Comparison of ENCODE assay signal across 25 cellular contexts in genomic region chr13:21884965-21885567, GRCh38.
DNase-seq lines count a peak whose midpoint lies in the region; ATAC-seq and TF ChIP-seq lines count a peak whose summit lies in the region.
"Had no signal": no experiment of that assay in that cellular context is flagged by ENCODE, and none has a peak within 500 bp of the region (broad histone marks: within the 10 kb centered on the region; RNA-seq: fewer than 3 reads in every experiment).

No MANE protein-coding gene starts in this region.

- no peak overlapping the region for H3K56ac ChIP-seq in IMR-90 (ENCODE audit: extremely low read depth, insufficient read depth, low read length)

- peak overlapping the region; percentile 77; the same call in 1 of the 2 replicates for H3K27ac ChIP-seq in IMR-90 (ENCODE audit: insufficient read depth, low read length)
- H3K27ac ChIP-seq: brain microvascular endothelial cell, dorsolateral prefrontal cortex, neural progenitor cell, parathyroid adenoma, right atrium auricular region, SJCRH30 had no signal

- no peak overlapping the region for H3K9ac ChIP-seq in IMR-90 (ENCODE audit: low read depth, low read length)
- H3K9ac ChIP-seq: neural progenitor cell, parathyroid adenoma had no signal

- no peak for TF ChIP-seq POLR2A in IMR-90 (IDR thresholded peaks at IDR 0.05; ENCODE audit: low read depth, low read length)
- TF ChIP-seq POLR2A in erythroblast (IDR thresholded peaks at IDR 0.05; ENCODE audit: low read length), result no peak

- H3K14ac ChIP-seq in IMR-90 (replicated peaks; ENCODE audit: low read depth, low read length), result 0 out of 2 replicates have a peak overlapping the region, but pooled peaks have one; percentile 42

- no peaks in the 10 kb centered on the region for H3K9me3 ChIP-seq in IMR-90 (ENCODE audit: control insufficient read depth, insufficient read depth, low read length)
- H3K9me3 ChIP-seq: right atrium auricular region, SJCRH30 had no signal

- peak overlapping the region; percentile 50 for H2BK20ac ChIP-seq in IMR-90 (ENCODE audit: low read depth, low read length)

- TF ChIP-seq RAD21 in IMR-90 (IDR thresholded peaks at IDR 0.05; ENCODE audit: low read length), result no peak

- H3K9me3 Mint-ChIP-seq in activated B cell treated with CpG ODN at 0.5 μM for 24 hours, result no peaks in the 10 kb centered on the region
- H3K9me3 Mint-ChIP-seq: neural progenitor cell had no signal

- POLR2A ChIA-PET in IMR-90 (lab: Charles Lee; ENCODE audit: unreplicated experiment), result no interaction called here
- POLR2A ChIA-PET in activated B cell treated with CpG ODN at 0.5 μM for 24 hours (lab: Charles Lee), result no interaction called here

- peaks cover 2% of the 10 kb centered on the region; the same call in 1 of the 2 replicates for H3K27me3 ChIP-seq in IMR-90 (ENCODE audit: control insufficient read depth, insufficient read depth, low read length)
- H3K27me3 ChIP-seq: brain microvascular endothelial cell, neural progenitor cell, right atrium auricular region had no signal

- H3K18ac ChIP-seq in IMR-90 (ENCODE audit: low read depth, low read length), result peak overlapping the region; percentile 45; the same call in 1 of the 2 replicates

- ATAC-seq in IMR-90 (ENCODE audit: low read depth), result no peak
- ATAC-seq in activated B cell treated with CpG ODN at 0.5 μM for 24 hours (ENCODE audit: low read depth), result peak; percentile 50
- no peak for ATAC-seq in GM21723 (IDR thresholded peaks at IDR 0.05; ENCODE audit: unreplicated experiment)
- no peak for ATAC-seq in GM19397 (IDR thresholded peaks at IDR 0.05; ENCODE audit: unreplicated experiment)

- peaks cover 2% of the 10 kb centered on the region for H3K27me3 Mint-ChIP-seq in activated B cell treated with CpG ODN at 0.5 μM for 24 hours

- H3K36me3 ChIP-seq in IMR-90 (ENCODE audit: control insufficient read depth, insufficient read depth, low read length), result no peaks in the 10 kb centered on the region
- H3K36me3 ChIP-seq: brain microvascular endothelial cell, neural progenitor cell, right atrium auricular region, SJCRH30 had no signal

- dilution Hi-C loops in IMR-90 (cut with HindIII; ENCODE audit: low sequenced_read_pairs, unreplicated experiment), result no loop called here

- H4K5ac ChIP-seq in IMR-90 (ENCODE audit: low read depth, low read length), result peak overlapping the region; percentile 46

- peak overlapping the region; percentile 24 to 41; a peak in 3 of 4 replicates for H4K8ac ChIP-seq in IMR-90 (ENCODE audit: low read depth in 2 of 2, low read length in 2 of 2)

- H2AK5ac ChIP-seq in IMR-90 (ENCODE audit: low read depth, low read length), result no peak overlapping the region

- peak overlapping the region; percentile 29 for H4K91ac ChIP-seq in IMR-90 (ENCODE audit: insufficient read depth, low read depth, low read length)

- BruUV-seq in IMR-90 (replicated peaks; lab: Mats Ljungman, UMichigan), result no TSS peak

- H3K4me3 ChIP-seq in IMR-90 (ENCODE audit: insufficient read depth, low read depth, low read length), result no peak overlapping the region
- H3K4me3 ChIP-seq: dorsolateral prefrontal cortex, neural progenitor cell, right atrium auricular region, SJCRH30, smooth muscle cell had no signal

- H3K79me1 ChIP-seq in IMR-90 (ENCODE audit: low read depth in 1 of 2, low read length in 2 of 2), result no peaks in the 10 kb centered on the region

- peak; percentile 44 for DNase-seq in NCI-H510A treated with DMSO at 0.1 percent for 48 hours (lab: John Stamatoyannopoulos, UW)
- DNase-seq in NCI-H510A (lab: John Stamatoyannopoulos, UW), result no peak
- peak; percentile 80 for DNase-seq in DMS153 treated with DMSO at 0.1 percent for 48 hours (lab: John Stamatoyannopoulos, UW; ENCODE audit: unreplicated experiment)
- DNase-seq in IMR-90, result no peak
- no peak for DNase-seq in activated B cell treated with CpG ODN at 0.5 μM for 24 hours
- DNase-seq in erythroblast (lab: John Stamatoyannopoulos, UW), result no peak
- DNase-seq: activated CD4-positive, alpha-beta T cell treated with anti-CD3 and anti-CD28 coated beads, Interleukin-2, amount 50 U/mL, for 1 hour; activated CD4-positive, CD25-positive, alpha-beta regulatory T cell; activated naive CD4-positive, alpha-beta T cell treated with Interleukin-2 at 50 U/mL for 16 hours; amygdala; brain microvascular endothelial cell; CD4-positive, alpha-beta memory T cell; dorsolateral prefrontal cortex; HFFc6; NCI-H1930; NCI-H2227 treated with DMSO at 0.1 percent for 48 hours; RPMI8226; SJCRH30; stimulated activated naive CD4-positive, alpha-beta T cell treated with Interleukin-2 at 50 U/mL for 16 hours had no signal

- no peak overlapping the region for H2AFZ ChIP-seq in IMR-90 (replicated peaks; ENCODE audit: low read length, poor library complexity)
- H2AFZ ChIP-seq: neural progenitor cell, parathyroid adenoma had no signal

- H4K20me1 ChIP-seq in IMR-90 (ENCODE audit: insufficient read depth, low read length), result no peaks in the 10 kb centered on the region

- intact Hi-C loops in IMR-90 (cut with micrococcal nuclease), result no loop called here
- intact Hi-C loops in activated B cell treated with CpG ODN at 0.5 μM for 24 hours (cut with micrococcal nuclease), result no loop called here

- H3K9me1 ChIP-seq in IMR-90 (ENCODE audit: insufficient read depth, low read length), result no peaks in the 10 kb centered on the region

- H3K4ac ChIP-seq in IMR-90 (ENCODE audit: low read depth, low read length), result peak overlapping the region; percentile 48

- TF ChIP-seq CTCF in IMR-90 (conservative IDR thresholded peaks at IDR 0.05; ENCODE audit: low read depth, low read length) (no peak), activated B cell treated with CpG ODN at 0.5 μM for 24 hours (IDR thresholded peaks at IDR 0.05) (no peak)

- CTCF ChIA-PET in IMR-90 (lab: Yijun Ruan, JAX) (interaction anchor here (0.7 to 1.4 kb wide), 2 partner anchors 20 to 213 kb away, joined by 3 read pairs; no protein-coding TSS in a partner anchor), activated B cell treated with CpG ODN at 0.5 μM for 24 hours (lab: Charles Lee) (interaction anchor here (1.0 kb wide), 1 partner anchor 36 kb away, joined by 3 read pairs; no protein-coding TSS in a partner anchor)

- H2BK120ac ChIP-seq in IMR-90 (ENCODE audit: low read depth, low read length), result peak overlapping the region; percentile 59

- H2BK5ac ChIP-seq in IMR-90 (ENCODE audit: low read depth, low read length, poor library complexity, severe bottlenecking), result no peak overlapping the region

- in situ Hi-C loops in IMR-90 (cut with MboI; ENCODE audit: low sequenced_read_pairs), result no loop called here

- no peak overlapping the region for H2BK15ac ChIP-seq in IMR-90 (ENCODE audit: low read depth, low read length)

- peaks cover 6% of the 10 kb centered on the region; the same call in 1 of the 2 replicates for H3K4me1 ChIP-seq in IMR-90 (ENCODE audit: control insufficient read depth, insufficient read depth, low read length)
- H3K4me1 ChIP-seq: neural progenitor cell, parathyroid adenoma, right atrium auricular region, SJCRH30 had no signal

- no peaks in the 10 kb centered on the region for H3K36me3 Mint-ChIP-seq in activated B cell treated with CpG ODN at 0.5 μM for 24 hours (ENCODE audit: low read depth)
- H3K36me3 Mint-ChIP-seq: neural progenitor cell had no signal

- no peak overlapping the region for H3K23ac ChIP-seq in IMR-90 (ENCODE audit: low read depth, low read length)

- no peak overlapping the region for H3K4me2 ChIP-seq in IMR-90 (ENCODE audit: low read depth, low read length)
- H3K4me2 ChIP-seq: neural progenitor cell, smooth muscle cell had no signal

- no peak overlapping the region for H3K27ac Mint-ChIP-seq in activated B cell treated with CpG ODN at 0.5 μM for 24 hours
- H3K27ac Mint-ChIP-seq: HFFc6, neural progenitor cell had no signal

- H2AK9ac ChIP-seq in IMR-90 (replicated peaks; ENCODE audit: low read depth, low read length, poor library complexity), result no peak overlapping the region

- peaks cover 8% of the 10 kb centered on the region for H3K4me1 Mint-ChIP-seq in activated B cell treated with CpG ODN at 0.5 μM for 24 hours

- WGBS in IMR-90 (ENCODE audit: extremely low coverage in 2 of 2, insufficient read length in 1 of 2), 2 experiments, result 75% methylated on average over 1 of the region's 9 CpGs; no CpG with 5 or more reads in 1 of the 2 experiments

- peak overlapping the region; percentile 26 for H3K4me3 Mint-ChIP-seq in activated B cell treated with CpG ODN at 0.5 μM for 24 hours
- H3K4me3 Mint-ChIP-seq: HFFc6, neural progenitor cell had no signal

TF ChIP-seq in IMR-90, 13 proteins besides CTCF, POLR2A, EP300 and RAD21 (continues in another document):
- TF ChIP-seq NFE2L2 (IDR thresholded peaks at IDR 0.05; ENCODE audit: low read depth, low read length) (no peak), MAZ (IDR thresholded peaks at IDR 0.05; ENCODE audit: borderline replicate concordance, low read depth, low read length) (no peak), CEBPB (IDR thresholded peaks at IDR 0.05; ENCODE audit: low read depth, low read length) (no peak), ELK1 (IDR thresholded peaks at IDR 0.05; ENCODE audit: borderline replicate concordance, low read depth, low read length) (no peak), FOS (IDR thresholded peaks at IDR 0.05; ENCODE audit: low read depth, low read length) (no peak), BHLHE40 (IDR thresholded peaks at IDR 0.05; ENCODE audit: low read depth, low read length) (no peak), CHD1 (IDR thresholded peaks at IDR 0.05; ENCODE audit: low read depth, low read length) (no peak), RCOR1 (IDR thresholded peaks at IDR 0.05; ENCODE audit: insufficient replicate concordance, low read length) (no peak), MXI1 (IDR thresholded peaks at IDR 0.05; ENCODE audit: borderline replicate concordance, low read depth, low read length) (no peak), MAFK (IDR thresholded peaks at IDR 0.05; ENCODE audit: low read depth, low read length) (no peak), USF2 (IDR thresholded peaks at IDR 0.05; ENCODE audit: low read depth, low read length) (no peak), RFX5 (IDR thresholded peaks at IDR 0.05; ENCODE audit: low read depth, low read length) (no peak)

Comparison
In these comparisons a context has a peak if more than half of its experiments do, and no peak if none do; other contexts are left out.
1. DNase-seq: peak in NCI-H510A treated with DMSO at 0.1 percent for 48 hours (single experiment) and DMS153 treated with DMSO at 0.1 percent for 48 hours (single experiment); none in NCI-H510A (single experiment), IMR-90 (single experiment), activated B cell treated with CpG ODN at 0.5 μM for 24 hours (single experiment) and erythroblast (0 of 2).